ENCODE assay signal across 1 cellular context in the genomic region with DNA sequence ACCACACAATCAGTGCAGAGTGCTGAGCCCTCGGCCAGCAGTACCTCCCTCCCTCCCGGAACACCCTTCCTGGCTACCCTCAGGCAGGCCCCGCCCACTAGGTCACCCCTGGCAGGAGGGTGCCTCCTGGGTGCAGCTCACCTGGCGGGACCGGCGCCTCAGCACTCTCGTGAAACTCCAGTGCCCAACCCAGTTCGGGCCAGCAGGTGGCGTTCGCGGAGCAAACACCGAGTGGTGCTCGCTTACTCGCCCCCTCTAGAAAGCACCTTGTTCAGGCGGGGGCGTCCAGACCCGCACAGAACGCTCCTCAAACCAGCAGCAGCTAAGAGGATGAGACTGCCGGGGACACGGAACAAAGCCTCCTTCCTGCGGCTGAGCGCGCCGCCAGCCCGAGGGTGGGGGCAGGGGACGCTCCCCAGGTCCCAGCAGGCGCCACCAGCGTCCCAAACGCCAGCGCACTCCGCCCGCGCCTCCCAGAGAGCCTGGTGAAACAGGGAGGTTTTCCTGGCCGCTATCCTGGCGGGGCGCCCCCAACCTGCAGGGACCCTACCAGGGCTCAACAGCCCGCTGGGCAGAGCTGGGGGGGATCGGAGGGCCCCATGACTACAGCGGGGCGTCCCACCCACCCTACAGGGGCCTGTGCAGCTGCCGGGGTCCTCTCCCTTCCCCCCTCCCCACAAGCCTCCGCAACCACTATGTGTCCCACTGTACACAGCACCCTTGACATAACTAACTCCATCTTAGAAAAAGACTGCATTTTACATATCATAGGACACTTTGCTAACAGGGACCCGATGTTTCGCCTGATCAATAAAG.
TF ChIP-seq lines count a peak whose summit lies in the region.

No MANE protein-coding gene starts in this region.

TF ChIP-seq in K562, 482 proteins besides CTCF, POLR2A, EP300 and RAD21 (continued from another document):
- TF ChIP-seq, protein P1, sequence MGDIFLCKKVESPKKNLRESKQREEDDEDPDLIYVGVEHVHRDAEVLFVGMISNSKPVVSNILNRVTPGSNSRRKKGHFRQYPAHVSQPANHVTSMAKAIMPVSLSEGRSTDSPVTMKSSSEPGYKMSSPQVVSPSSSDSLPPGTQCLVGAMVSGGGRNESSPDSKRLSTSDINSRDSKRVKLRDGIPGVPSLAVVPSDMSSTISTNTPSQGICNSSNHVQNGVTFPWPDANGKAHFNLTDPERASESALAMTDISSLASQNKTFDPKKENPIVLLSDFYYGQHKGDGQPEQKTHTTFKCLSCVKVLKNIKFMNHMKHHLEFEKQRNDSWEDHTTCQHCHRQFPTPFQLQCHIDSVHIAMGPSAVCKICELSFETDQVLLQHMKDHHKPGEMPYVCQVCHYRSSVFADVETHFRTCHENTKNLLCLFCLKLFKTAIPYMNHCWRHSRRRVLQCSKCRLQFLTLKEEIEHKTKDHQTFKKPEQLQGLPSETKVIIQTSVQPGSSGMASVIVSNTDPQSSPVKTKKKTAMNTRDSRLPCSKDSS (IDR thresholded peaks at IDR 0.05; ENCODE audit: low read depth, partially characterized antibody): no peak
- TF ChIP-seq, protein P2, sequence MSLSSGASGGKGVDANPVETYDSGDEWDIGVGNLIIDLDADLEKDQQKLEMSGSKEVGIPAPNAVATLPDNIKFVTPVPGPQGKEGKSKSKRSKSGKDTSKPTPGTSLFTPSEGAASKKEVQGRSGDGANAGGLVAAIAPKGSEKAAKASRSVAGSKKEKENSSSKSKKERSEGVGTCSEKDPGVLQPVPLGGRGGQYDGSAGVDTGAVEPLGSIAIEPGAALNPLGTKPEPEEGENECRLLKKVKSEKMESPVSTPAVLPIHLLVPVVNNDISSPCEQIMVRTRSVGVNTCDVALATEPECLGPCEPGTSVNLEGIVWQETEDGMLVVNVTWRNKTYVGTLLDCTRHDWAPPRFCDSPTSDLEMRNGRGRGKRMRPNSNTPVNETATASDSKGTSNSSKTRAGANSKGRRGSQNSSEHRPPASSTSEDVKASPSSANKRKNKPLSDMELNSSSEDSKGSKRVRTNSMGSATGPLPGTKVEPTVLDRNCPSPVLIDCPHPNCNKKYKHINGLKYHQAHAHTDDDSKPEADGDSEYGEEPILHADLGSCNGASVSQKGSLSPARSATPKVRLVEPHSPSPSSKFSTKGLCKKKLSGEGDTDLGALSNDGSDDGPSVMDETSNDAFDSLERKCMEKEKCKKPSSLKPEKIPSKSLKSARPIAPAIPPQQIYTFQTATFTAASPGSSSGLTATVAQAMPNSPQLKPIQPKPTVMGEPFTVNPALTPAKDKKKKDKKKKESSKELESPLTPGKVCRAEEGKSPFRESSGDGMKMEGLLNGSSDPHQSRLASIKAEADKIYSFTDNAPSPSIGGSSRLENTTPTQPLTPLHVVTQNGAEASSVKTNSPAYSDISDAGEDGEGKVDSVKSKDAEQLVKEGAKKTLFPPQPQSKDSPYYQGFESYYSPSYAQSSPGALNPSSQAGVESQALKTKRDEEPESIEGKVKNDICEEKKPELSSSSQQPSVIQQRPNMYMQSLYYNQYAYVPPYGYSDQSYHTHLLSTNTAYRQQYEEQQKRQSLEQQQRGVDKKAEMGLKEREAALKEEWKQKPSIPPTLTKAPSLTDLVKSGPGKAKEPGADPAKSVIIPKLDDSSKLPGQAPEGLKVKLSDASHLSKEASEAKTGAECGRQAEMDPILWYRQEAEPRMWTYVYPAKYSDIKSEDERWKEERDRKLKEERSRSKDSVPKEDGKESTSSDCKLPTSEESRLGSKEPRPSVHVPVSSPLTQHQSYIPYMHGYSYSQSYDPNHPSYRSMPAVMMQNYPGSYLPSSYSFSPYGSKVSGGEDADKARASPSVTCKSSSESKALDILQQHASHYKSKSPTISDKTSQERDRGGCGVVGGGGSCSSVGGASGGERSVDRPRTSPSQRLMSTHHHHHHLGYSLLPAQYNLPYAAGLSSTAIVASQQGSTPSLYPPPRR (CRISPR knock-in tag; IDR thresholded peaks at IDR 0.05; ENCODE audit: borderline replicate concordance): no peak
- TF ChIP-seq RBFOX2 (IDR thresholded peaks at IDR 0.05; ENCODE audit: low read depth, low read length) (no peak), SAP30 (IDR thresholded peaks at IDR 0.05; ENCODE audit: borderline replicate concordance, insufficient read depth, low read depth, low read length, poor library complexity, severe bottlenecking) (no peak), MBD2 (IDR thresholded peaks at IDR 0.05; ENCODE audit: borderline replicate concordance, low read depth) (no peak), EGR1 (conservative IDR thresholded peaks at IDR 0.05) (peak; percentile 67), RB1 (IDR thresholded peaks at IDR 0.05; ENCODE audit: low read depth) (peak; percentile 39; the same call in 1 of the 2 replicates), KLF16 (IDR thresholded peaks at IDR 0.05) (no peak), LCOR (CRISPR knock-in tag; IDR thresholded peaks at IDR 0.05) (no peak), TFAM (CRISPR knock-in tag; conservative IDR thresholded peaks at IDR 0.05) (no peak), SMC3 (conservative IDR thresholded peaks at IDR 0.05; ENCODE audit: insufficient read depth, low read depth, low read length) (peak; percentile 53; the same call in 1 of the 2 replicates), RBM34 (IDR thresholded peaks at IDR 0.05; ENCODE audit: borderline replicate concordance, insufficient read depth, low read length) (no peak), MTA3 (IDR thresholded peaks at IDR 0.05; ENCODE audit: borderline replicate concordance) (peak; percentile 34; the same call in 1 of the 2 replicates), CBX8 (IDR thresholded peaks at IDR 0.05; ENCODE audit: borderline replicate concordance, extremely low read depth, low read depth, low read length, poor library complexity, severe bottlenecking) (no peak), HMG20A (CRISPR knock-in tag; conservative IDR thresholded peaks at IDR 0.05) (no peak), ZNF263 (CRISPR knock-in tag; IDR thresholded peaks at IDR 0.05; ENCODE audit: borderline replicate concordance) (peak; percentile 84), COPS2 (conservative IDR thresholded peaks at IDR 0.05) (no peak), BCL6 (CRISPR knock-in tag; IDR thresholded peaks at IDR 0.05) (no peak), HNRNPLL (IDR thresholded peaks at IDR 0.05; ENCODE audit: low read depth, low read length, poor library complexity, severe bottlenecking) (peak; percentile 61), ZNF589 (CRISPR knock-in tag; IDR thresholded peaks at IDR 0.05; ENCODE audit: low read depth) (no peak), ZBTB7A (IDR thresholded peaks at IDR 0.05; ENCODE audit: borderline replicate concordance, control insufficient read depth, low read depth, low read length) (peak; percentile 45; the same call in 1 of the 2 replicates), NCOR1 (IDR thresholded peaks at IDR 0.05) (no peak)
- TF ChIP-seq, protein P3, sequence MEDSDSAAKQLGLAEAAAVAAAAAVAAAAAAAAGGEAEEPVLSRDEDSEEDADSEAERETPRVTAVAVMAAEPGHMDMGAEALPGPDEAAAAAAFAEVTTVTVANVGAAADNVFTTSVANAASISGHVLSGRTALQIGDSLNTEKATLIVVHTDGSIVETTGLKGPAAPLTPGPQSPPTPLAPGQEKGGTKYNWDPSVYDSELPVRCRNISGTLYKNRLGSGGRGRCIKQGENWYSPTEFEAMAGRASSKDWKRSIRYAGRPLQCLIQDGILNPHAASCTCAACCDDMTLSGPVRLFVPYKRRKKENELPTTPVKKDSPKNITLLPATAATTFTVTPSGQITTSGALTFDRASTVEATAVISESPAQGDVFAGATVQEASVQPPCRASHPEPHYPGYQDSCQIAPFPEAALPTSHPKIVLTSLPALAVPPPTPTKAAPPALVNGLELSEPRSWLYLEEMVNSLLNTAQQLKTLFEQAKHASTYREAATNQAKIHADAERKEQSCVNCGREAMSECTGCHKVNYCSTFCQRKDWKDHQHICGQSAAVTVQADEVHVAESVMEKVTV (CRISPR knock-in tag; IDR thresholded peaks at IDR 0.05): no peak
- TF ChIP-seq, protein P4, sequence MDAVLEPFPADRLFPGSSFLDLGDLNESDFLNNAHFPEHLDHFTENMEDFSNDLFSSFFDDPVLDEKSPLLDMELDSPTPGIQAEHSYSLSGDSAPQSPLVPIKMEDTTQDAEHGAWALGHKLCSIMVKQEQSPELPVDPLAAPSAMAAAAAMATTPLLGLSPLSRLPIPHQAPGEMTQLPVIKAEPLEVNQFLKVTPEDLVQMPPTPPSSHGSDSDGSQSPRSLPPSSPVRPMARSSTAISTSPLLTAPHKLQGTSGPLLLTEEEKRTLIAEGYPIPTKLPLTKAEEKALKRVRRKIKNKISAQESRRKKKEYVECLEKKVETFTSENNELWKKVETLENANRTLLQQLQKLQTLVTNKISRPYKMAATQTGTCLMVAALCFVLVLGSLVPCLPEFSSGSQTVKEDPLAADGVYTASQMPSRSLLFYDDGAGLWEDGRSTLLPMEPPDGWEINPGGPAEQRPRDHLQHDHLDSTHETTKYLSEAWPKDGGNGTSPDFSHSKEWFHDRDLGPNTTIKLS (IDR thresholded peaks at IDR 0.05; ENCODE audit: borderline replicate concordance, low read depth): no peak
